1 cellular context compared by ENCODE assay signal in genomic region chr10:24440817-24441790, GRCh38.
TF ChIP-seq lines count a peak whose summit lies in the region.

No MANE protein-coding gene starts in this region.

TF ChIP-seq in GM23338, 12 proteins besides CTCF, POLR2A, EP300 and RAD21 (continued from another document):
- TF ChIP-seq, protein P1, sequence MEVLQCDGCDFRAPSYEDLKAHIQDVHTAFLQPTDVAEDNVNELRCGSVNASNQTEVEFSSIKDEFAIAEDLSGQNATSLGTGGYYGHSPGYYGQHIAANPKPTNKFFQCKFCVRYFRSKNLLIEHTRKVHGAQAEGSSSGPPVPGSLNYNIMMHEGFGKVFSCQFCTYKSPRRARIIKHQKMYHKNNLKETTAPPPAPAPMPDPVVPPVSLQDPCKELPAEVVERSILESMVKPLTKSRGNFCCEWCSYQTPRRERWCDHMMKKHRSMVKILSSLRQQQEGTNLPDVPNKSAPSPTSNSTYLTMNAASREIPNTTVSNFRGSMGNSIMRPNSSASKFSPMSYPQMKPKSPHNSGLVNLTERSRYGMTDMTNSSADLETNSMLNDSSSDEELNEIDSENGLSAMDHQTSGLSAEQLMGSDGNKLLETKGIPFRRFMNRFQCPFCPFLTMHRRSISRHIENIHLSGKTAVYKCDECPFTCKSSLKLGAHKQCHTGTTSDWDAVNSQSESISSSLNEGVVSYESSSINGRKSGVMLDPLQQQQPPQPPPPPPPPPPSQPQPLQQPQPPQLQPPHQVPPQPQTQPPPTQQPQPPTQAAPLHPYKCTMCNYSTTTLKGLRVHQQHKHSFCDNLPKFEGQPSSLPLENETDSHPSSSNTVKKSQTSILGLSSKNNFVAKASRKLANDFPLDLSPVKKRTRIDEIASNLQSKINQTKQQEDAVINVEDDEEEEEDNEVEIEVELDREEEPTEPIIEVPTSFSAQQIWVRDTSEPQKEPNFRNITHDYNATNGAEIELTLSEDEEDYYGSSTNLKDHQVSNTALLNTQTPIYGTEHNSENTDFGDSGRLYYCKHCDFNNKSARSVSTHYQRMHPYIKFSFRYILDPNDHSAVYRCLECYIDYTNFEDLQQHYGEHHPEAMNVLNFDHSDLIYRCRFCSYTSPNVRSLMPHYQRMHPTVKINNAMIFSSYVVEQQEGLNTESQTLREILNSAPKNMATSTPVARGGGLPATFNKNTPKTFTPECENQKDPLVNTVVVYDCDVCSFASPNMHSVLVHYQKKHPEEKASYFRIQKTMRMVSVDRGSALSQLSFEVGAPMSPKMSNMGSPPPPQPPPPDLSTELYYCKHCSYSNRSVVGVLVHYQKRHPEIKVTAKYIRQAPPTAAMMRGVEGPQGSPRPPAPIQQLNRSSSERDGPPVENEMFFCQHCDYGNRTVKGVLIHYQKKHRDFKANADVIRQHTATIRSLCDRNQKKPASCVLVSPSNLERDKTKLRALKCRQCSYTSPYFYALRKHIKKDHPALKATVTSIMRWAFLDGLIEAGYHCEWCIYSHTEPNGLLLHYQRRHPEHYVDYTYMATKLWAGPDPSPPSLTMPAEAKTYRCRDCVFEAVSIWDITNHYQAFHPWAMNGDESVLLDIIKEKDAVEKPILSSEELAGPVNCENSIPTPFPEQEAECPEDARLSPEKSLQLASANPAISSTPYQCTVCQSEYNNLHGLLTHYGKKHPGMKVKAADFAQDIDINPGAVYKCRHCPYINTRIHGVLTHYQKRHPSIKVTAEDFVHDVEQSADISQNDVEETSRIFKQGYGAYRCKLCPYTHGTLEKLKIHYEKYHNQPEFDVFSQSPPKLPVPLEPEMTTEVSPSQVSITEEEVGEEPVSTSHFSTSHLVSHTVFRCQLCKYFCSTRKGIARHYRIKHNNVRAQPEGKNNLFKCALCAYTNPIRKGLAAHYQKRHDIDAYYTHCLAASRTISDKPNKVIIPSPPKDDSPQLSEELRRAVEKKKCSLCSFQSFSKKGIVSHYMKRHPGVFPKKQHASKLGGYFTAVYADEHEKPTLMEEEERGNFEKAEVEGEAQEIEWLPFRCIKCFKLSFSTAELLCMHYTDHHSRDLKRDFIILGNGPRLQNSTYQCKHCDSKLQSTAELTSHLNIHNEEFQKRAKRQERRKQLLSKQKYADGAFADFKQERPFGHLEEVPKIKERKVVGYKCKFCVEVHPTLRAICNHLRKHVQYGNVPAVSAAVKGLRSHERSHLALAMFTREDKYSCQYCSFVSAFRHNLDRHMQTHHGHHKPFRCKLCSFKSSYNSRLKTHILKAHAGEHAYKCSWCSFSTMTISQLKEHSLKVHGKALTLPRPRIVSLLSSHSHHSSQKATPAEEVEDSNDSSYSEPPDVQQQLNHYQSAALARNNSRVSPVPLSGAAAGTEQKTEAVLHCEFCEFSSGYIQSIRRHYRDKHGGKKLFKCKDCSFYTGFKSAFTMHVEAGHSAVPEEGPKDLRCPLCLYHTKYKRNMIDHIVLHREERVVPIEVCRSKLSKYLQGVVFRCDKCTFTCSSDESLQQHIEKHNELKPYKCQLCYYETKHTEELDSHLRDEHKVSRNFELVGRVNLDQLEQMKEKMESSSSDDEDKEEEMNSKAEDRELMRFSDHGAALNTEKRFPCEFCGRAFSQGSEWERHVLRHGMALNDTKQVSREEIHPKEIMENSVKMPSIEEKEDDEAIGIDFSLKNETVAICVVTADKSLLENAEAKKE (CRISPR knock-in tag; IDR thresholded peaks at IDR 0.05): no peak
- TF ChIP-seq ZNF114 (CRISPR knock-in tag; IDR thresholded peaks at IDR 0.05) (no peak), ZNF331 (CRISPR knock-in tag; IDR thresholded peaks at IDR 0.05; ENCODE audit: low read depth) (no peak), CREB1 (CRISPR knock-in tag; IDR thresholded peaks at IDR 0.05; ENCODE audit: low read depth) (no peak), STAT1 (IDR thresholded peaks at IDR 0.05; ENCODE audit: unreplicated experiment) (no peak)
- TF ChIP-seq, protein P2, sequence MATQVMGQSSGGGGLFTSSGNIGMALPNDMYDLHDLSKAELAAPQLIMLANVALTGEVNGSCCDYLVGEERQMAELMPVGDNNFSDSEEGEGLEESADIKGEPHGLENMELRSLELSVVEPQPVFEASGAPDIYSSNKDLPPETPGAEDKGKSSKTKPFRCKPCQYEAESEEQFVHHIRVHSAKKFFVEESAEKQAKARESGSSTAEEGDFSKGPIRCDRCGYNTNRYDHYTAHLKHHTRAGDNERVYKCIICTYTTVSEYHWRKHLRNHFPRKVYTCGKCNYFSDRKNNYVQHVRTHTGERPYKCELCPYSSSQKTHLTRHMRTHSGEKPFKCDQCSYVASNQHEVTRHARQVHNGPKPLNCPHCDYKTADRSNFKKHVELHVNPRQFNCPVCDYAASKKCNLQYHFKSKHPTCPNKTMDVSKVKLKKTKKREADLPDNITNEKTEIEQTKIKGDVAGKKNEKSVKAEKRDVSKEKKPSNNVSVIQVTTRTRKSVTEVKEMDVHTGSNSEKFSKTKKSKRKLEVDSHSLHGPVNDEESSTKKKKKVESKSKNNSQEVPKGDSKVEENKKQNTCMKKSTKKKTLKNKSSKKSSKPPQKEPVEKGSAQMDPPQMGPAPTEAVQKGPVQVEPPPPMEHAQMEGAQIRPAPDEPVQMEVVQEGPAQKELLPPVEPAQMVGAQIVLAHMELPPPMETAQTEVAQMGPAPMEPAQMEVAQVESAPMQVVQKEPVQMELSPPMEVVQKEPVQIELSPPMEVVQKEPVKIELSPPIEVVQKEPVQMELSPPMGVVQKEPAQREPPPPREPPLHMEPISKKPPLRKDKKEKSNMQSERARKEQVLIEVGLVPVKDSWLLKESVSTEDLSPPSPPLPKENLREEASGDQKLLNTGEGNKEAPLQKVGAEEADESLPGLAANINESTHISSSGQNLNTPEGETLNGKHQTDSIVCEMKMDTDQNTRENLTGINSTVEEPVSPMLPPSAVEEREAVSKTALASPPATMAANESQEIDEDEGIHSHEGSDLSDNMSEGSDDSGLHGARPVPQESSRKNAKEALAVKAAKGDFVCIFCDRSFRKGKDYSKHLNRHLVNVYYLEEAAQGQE (IDR thresholded peaks at IDR 0.05; ENCODE audit: unreplicated experiment): no peak
